17 cellular contexts compared by ENCODE assay signal in the genomic region with DNA sequence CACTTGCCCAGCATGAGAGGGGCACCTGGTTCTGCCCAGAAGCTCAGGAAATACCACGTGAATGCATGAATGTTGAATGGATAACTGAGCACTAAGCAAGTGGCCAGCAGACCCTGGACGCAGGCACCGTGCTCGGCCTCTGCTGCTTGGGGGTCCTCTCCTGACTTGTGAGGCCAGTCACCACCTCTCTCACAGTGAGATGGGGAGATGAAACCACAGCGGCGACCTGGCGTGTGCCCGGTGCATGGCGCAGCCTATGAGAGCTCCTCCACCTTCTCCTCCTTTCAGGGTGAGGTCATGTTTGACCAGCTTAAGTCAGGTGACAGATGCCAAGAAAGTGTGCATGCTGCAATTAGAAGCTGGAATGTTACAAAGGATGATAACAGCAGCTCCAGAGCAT.
"Had no signal": no experiment of that assay in that cellular context is flagged by ENCODE, and none has a peak within 500 bp of the region (broad histone marks: within the 10 kb centered on the region; RNA-seq: fewer than 3 reads in every experiment).

No MANE protein-coding gene starts in this region.

- DNase-seq: natural killer cell; occipital lobe; ovary; posterior cingulate gyrus; psoas muscle; right lobe of liver; sigmoid colon; small intestine; stimulated activated CD4-positive, alpha-beta T cell treated with anti-CD3 and anti-CD28 coated beads, Interleukin-15, amount 100 ng/mL, for 24 hours; stimulated activated CD4-positive, alpha-beta T cell treated with anti-CD3 and anti-CD28 coated beads, Interleukin-2, amount 100 ng/mL, for 24 hours; stimulated activated CD4-positive, alpha-beta T cell treated with anti-CD3 and anti-CD28 coated beads, Interleukin-2, amount 100 ng/mL, for 48 hours; stimulated activated CD4-positive, alpha-beta T cell treated with anti-CD3 and anti-CD28 coated beads, Interleukin-4, amount 100 ng/mL, for 24 hours; stimulated activated naive B cell treated with anti-CD40 and anti-IgM and Interleukin-4, amounts not matched to agents 10 μg/mL and 1 μg/mL and 100 μg/mL, for 72 hours; stimulated activated naive CD4-positive, alpha-beta T cell treated with Interleukin-2 at 50 U/mL for 16 hours; stomach; thyroid gland; trophoblast cell had no signal
